ENCODE assay signal across 25 cellular contexts in the genomic region with DNA sequence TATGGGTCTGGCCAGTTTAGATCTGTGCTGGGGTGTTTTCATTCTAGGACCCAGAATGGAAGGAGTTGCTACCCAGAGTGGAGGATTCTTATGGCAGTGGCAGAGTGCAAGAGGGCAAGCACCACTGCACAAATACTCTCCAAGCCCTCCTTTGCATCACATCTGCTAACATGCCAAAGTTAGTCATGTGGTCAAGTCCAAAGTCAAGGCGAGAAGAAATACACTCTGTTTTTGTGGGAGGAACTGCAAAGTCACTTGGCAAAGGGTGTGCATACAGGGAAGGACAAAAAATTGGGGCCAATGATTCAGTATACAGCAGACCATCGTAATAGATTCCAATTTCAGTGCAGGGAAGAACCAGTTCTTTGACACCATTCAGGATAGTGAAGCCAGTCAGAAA. TPM values are rescaled to one million over a fixed set of nuclear protein-coding genes. Genes with fewer than 3 reads are reported as not detected.
"Had no signal": no experiment of that assay in that cellular context is flagged by ENCODE, and none has a peak within 500 bp of the region (broad histone marks: within the 10 kb centered on the region; RNA-seq: fewer than 3 reads in every experiment).

No MANE protein-coding gene starts in this region.

- H3K4me3 ChIP-seq: adrenal gland, body of pancreas, coronary artery, dorsolateral prefrontal cortex, lung, spleen, transverse colon had no signal

- H3K4me1 Mint-ChIP-seq: activated naive CD8-positive, alpha-beta T cell treated with anti-CD3 and anti-CD28 coated beads for 36 hours; natural killer cell had no signal

- H3K4me1 ChIP-seq: adrenal gland, body of pancreas, spleen, transverse colon had no signal

- H3K4me3 Mint-ChIP-seq: activated naive CD4-positive, alpha-beta T cell treated with anti-CD3 and anti-CD28 coated beads for 36 hours; activated naive CD8-positive, alpha-beta T cell treated with anti-CD3 and anti-CD28 coated beads for 36 hours; natural killer cell; T-helper 2 cell treated with Interferon-gamma antibody and Interleukin-4, amounts not matched to agents 5 μg/mL and 100 μg/mL, for 36 hours had no signal

- H3K9me3 ChIP-seq: body of pancreas, neutrophil had no signal

- DNase-seq: activated CD4-positive, alpha-beta T cell treated with anti-CD3 and anti-CD28 coated beads for 4 hours; activated CD4-positive, alpha-beta T cell treated with anti-CD3 and anti-CD28 coated beads, Interleukin-2, amount 50 U/mL, for 4 hours; activated CD8-positive, alpha-beta memory T cell treated with anti-CD3 and anti-CD28 coated beads for 24 hours; activated effector memory CD4-positive, alpha-beta T cell treated with Interleukin-2 at 50 U/mL for 16 hours; activated naive CD4-positive, alpha-beta T cell treated with anti-CD3 and anti-CD28 coated beads for 36 hours; activated naive CD8-positive, alpha-beta T cell treated with anti-CD3 and anti-CD28 coated beads for 36 hours; adrenal gland; aorta; body of pancreas; dorsolateral prefrontal cortex; effector memory CD4-positive, alpha-beta T cell; foreskin melanocyte; islet precursor cell; mesendoderm; natural killer cell; spleen; stimulated activated naive CD4-positive, alpha-beta T cell treated with Interleukin-2 at 50 U/mL for 16 hours; T-helper 1 cell; transverse colon had no signal

- ATAC-seq: body of pancreas, natural killer cell had no signal

- H3K36me3 ChIP-seq: adrenal gland, neutrophil, spleen, transverse colon had no signal

- H3K27me3 Mint-ChIP-seq: activated naive CD8-positive, alpha-beta T cell treated with anti-CD3 and anti-CD28 coated beads for 36 hours had no signal

- H3K27me3 ChIP-seq: adrenal gland, body of pancreas, dorsolateral prefrontal cortex, neutrophil, spleen, transverse colon had no signal

- H3K27ac ChIP-seq: body of pancreas, coronary artery, dorsolateral prefrontal cortex, neutrophil, transverse colon, VCaP had no signal

- H3K27ac Mint-ChIP-seq: activated naive CD4-positive, alpha-beta T cell treated with anti-CD3 and anti-CD28 coated beads for 36 hours; activated naive CD8-positive, alpha-beta T cell treated with anti-CD3 and anti-CD28 coated beads for 36 hours; natural killer cell; T-helper 2 cell treated with Interferon-gamma antibody and Interleukin-4, amounts not matched to agents 5 μg/mL and 100 μg/mL, for 36 hours had no signal

RNA-seq across cellular contexts. Expression of a gene that starts 55.1 kb away (rescaled TPM):
- total RNA-seq: osteocyte had no signal
